ENCODE assay signal across 21 cellular contexts in the genomic region with DNA sequence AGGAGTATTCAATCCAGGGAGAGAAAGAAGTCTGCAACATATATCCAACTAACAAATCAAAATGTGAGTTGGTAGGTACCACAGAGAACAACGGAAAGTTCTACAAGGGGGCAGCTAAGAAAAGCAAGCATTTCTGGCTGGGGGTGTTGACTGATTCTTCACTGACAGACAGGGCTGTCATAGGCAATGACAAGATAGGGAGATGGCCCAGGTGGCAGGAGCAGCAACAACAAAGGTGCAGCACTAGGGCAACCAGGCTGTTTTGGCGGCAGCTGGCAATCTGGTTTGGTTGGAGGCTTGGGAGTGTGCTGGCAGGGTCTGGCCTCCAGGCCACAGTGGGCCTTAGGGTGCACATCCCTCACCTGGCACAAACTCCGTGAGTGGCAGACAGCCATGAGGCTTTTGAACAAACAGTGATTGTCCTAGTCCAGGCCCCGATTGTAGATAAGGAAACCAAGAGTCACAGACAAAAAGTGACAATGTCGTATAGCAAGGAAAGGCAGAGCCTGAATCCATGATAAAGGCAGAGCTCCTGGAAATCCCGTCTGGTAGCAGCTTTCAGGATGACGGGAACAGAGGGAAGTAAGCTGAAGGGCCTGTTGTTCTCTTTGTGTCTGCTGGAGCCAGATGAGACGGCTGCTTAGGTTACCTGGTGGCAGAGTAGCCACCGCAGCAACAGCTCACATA. TPM values are rescaled to one million over a fixed set of nuclear protein-coding genes. Genes with fewer than 3 reads are reported as not detected.
DNase-seq lines count a peak whose midpoint lies in the region; ATAC-seq and TF ChIP-seq lines count a peak whose summit lies in the region.
"Had no signal": no experiment of that assay in that cellular context is flagged by ENCODE, and none has a peak within 500 bp of the region (broad histone marks: within the 10 kb centered on the region; RNA-seq: fewer than 3 reads in every experiment).

No MANE protein-coding gene starts in this region.

- H2AFZ ChIP-seq in OCI-LY7 (ENCODE audit: low read length): no peak overlapping the region; the same call in 1 of the 2 replicates

- H3K4me1 Mint-ChIP-seq in activated naive CD8-positive, alpha-beta T cell (ENCODE audit: low read depth): peaks cover 3% of the 10 kb centered on the region
- H3K4me1 Mint-ChIP-seq in activated naive CD8-positive, alpha-beta T cell treated with anti-CD3 and anti-CD28 coated beads, Interleukin-2, amount 50 U/mL, for 24 hours: peaks cover 3% of the 10 kb centered on the region
- peaks cover 32% of the 10 kb centered on the region for H3K4me1 Mint-ChIP-seq in stimulated activated memory B cell treated with anti-CD40 and anti-IgM and Interleukin-4, amounts not matched to agents 10 μg/mL and 1 μg/mL and 100 μg/mL, for 72 hours
- H3K4me1 Mint-ChIP-seq in mesothelial cell of epicardium: peaks cover 6% of the 10 kb centered on the region

- intact Hi-C loops in OCI-LY7 (cut with micrococcal nuclease; ENCODE audit: unreplicated experiment) (loop anchor here (1.0 to 5.0 kb wide), 2 partner anchors 78 to 166 kb away; a partner anchor contains a TSS), heart left ventricle (cut with DNase I) (no loop called here)

- no peaks in the 10 kb centered on the region for H3K9me3 ChIP-seq in OCI-LY7 (ENCODE audit: low read length)
- no peaks in the 10 kb centered on the region for H3K9me3 ChIP-seq in heart left ventricle
- H3K9me3 ChIP-seq: right lobe of liver had no signal

- no peaks in the 10 kb centered on the region for H3K36me3 Mint-ChIP-seq in activated naive CD8-positive, alpha-beta T cell
- peaks cover 8% of the 10 kb centered on the region for H3K36me3 Mint-ChIP-seq in activated naive CD8-positive, alpha-beta T cell treated with anti-CD3 and anti-CD28 coated beads, Interleukin-2, amount 50 U/mL, for 24 hours (ENCODE audit: low read depth)
- peaks cover 38% of the 10 kb centered on the region for H3K36me3 Mint-ChIP-seq in stimulated activated memory B cell treated with anti-CD40 and anti-IgM and Interleukin-4, amounts not matched to agents 10 μg/mL and 1 μg/mL and 100 μg/mL, for 72 hours
- peaks cover 20% of the 10 kb centered on the region for H3K36me3 Mint-ChIP-seq in mesothelial cell of epicardium

- H3K79me2 ChIP-seq in OCI-LY7 (ENCODE audit: insufficient read depth, low read depth, low read length): no peaks in the 10 kb centered on the region

- H3K4me2 ChIP-seq in OCI-LY7 (ENCODE audit: low read length): peak overlapping the region; percentile 65

- H3K9me2 ChIP-seq in OCI-LY7 (ENCODE audit: insufficient read depth, low read length): no peaks in the 10 kb centered on the region

- H3K4me3 ChIP-seq in OCI-LY7 (ENCODE audit: low read depth, low read length, poor library complexity, severe bottlenecking) (peak overlapping the region; percentile 47), heart left ventricle (no peak overlapping the region)
- H3K4me3 ChIP-seq: right lobe of liver had no signal

- POLR2A ChIA-PET in OCI-LY7 (lab: Charles Lee): interaction anchor here (0.6 to 1.2 kb wide), 8 partner anchors 14 to 434 kb away, joined by 3 to 5 read pairs (median 3); no protein-coding TSS in a partner anchor

- TF ChIP-seq CTCF in OCI-LY7 (conservative IDR thresholded peaks at IDR 0.05; ENCODE audit: low read length): no peak
- TF ChIP-seq CTCF in heart left ventricle (IDR thresholded peaks at IDR 0.05): no peak
- TF ChIP-seq CTCF in mesothelial cell of epicardium (IDR thresholded peaks at IDR 0.05; ENCODE audit: unreplicated experiment): no peak

- no peaks in the 10 kb centered on the region for H3K9me3 Mint-ChIP-seq in activated naive CD8-positive, alpha-beta T cell (ENCODE audit: low read depth)
- H3K9me3 Mint-ChIP-seq in activated naive CD8-positive, alpha-beta T cell treated with anti-CD3 and anti-CD28 coated beads, Interleukin-2, amount 50 U/mL, for 24 hours: no peaks in the 10 kb centered on the region
- H3K9me3 Mint-ChIP-seq in stimulated activated memory B cell treated with anti-CD40 and anti-IgM and Interleukin-4, amounts not matched to agents 10 μg/mL and 1 μg/mL and 100 μg/mL, for 72 hours: no peaks in the 10 kb centered on the region
- no peaks in the 10 kb centered on the region for H3K9me3 Mint-ChIP-seq in mesothelial cell of epicardium
- H3K9me3 Mint-ChIP-seq: dendritic cell treated with granulocyte-macrophage colony-stimulating factor and Interleukin-4, amounts not matched to agents 40 ng/mL and 50 ng/mL, for 4 days; T-helper 2 cell treated with Interferon-gamma antibody and Interleukin-4, amounts not matched to agents 5 μg/mL and 100 μg/mL, for 36 hours; WTC11 had no signal

- H4K20me1 ChIP-seq in OCI-LY7 (ENCODE audit: insufficient read depth, low read length): no peaks in the 10 kb centered on the region

- H3K27me3 ChIP-seq in heart left ventricle: no peaks in the 10 kb centered on the region
- H3K27me3 ChIP-seq: right lobe of liver had no signal

- H3K36me3 ChIP-seq in OCI-LY7 (ENCODE audit: insufficient read depth, low read length): peaks cover 32% of the 10 kb centered on the region
- peaks cover 0 to 68% (median 27%) of the 10 kb centered on the region in 9 donors for H3K36me3 ChIP-seq in heart left ventricle

- BruUV-seq in OCI-LY7 (replicated peaks; lab: Mats Ljungman, UMichigan): no TSS peak

- TF ChIP-seq POLR2A in heart left ventricle (IDR thresholded peaks at IDR 0.05): no peak

- H3K27ac ChIP-seq in OCI-LY7 (ENCODE audit: low read depth, low read length, poor library complexity, severe bottlenecking) (peak overlapping the region; percentile 96), heart left ventricle (no peak overlapping the region)
- H3K27ac ChIP-seq: right lobe of liver had no signal

- CTCF ChIA-PET in OCI-LY7 (lab: Charles Lee; ENCODE audit: unreplicated experiment): interaction anchor here (1.9 kb wide), 1 partner anchor 14 kb away, joined by 8 read pairs; no protein-coding TSS in a partner anchor

- peak overlapping the region; percentile 41 for H3K27ac Mint-ChIP-seq in activated naive CD8-positive, alpha-beta T cell
- H3K27ac Mint-ChIP-seq in activated naive CD8-positive, alpha-beta T cell treated with anti-CD3 and anti-CD28 coated beads, Interleukin-2, amount 50 U/mL, for 24 hours: no peak overlapping the region
- H3K27ac Mint-ChIP-seq in stimulated activated memory B cell treated with anti-CD40 and anti-IgM and Interleukin-4, amounts not matched to agents 10 μg/mL and 1 μg/mL and 100 μg/mL, for 72 hours: peak overlapping the region; percentile 60
- H3K27ac Mint-ChIP-seq in mesothelial cell of epicardium: no peak overlapping the region
- H3K27ac Mint-ChIP-seq: dendritic cell treated with granulocyte-macrophage colony-stimulating factor and Interleukin-4, amounts not matched to agents 40 ng/mL and 50 ng/mL, for 4 days; T-helper 2 cell treated with Interferon-gamma antibody and Interleukin-4, amounts not matched to agents 5 μg/mL and 100 μg/mL, for 36 hours had no signal

- no peak overlapping the region for H3K4me3 Mint-ChIP-seq in activated naive CD8-positive, alpha-beta T cell
- no peak overlapping the region for H3K4me3 Mint-ChIP-seq in activated naive CD8-positive, alpha-beta T cell treated with anti-CD3 and anti-CD28 coated beads, Interleukin-2, amount 50 U/mL, for 24 hours
- no peak overlapping the region for H3K4me3 Mint-ChIP-seq in stimulated activated memory B cell treated with anti-CD40 and anti-IgM and Interleukin-4, amounts not matched to agents 10 μg/mL and 1 μg/mL and 100 μg/mL, for 72 hours
- H3K4me3 Mint-ChIP-seq in mesothelial cell of epicardium: no peak overlapping the region
- H3K4me3 Mint-ChIP-seq: dendritic cell treated with granulocyte-macrophage colony-stimulating factor and Interleukin-4, amounts not matched to agents 40 ng/mL and 50 ng/mL, for 4 days; T-helper 2 cell treated with Interferon-gamma antibody and Interleukin-4, amounts not matched to agents 5 μg/mL and 100 μg/mL, for 36 hours; WTC11 had no signal

- peaks cover 55% of the 10 kb centered on the region for H3K4me1 ChIP-seq in OCI-LY7 (ENCODE audit: insufficient read depth, low read length, poor library complexity, severe bottlenecking)
- H3K4me1 ChIP-seq in heart left ventricle: peaks cover 0 to 11% (median 0%) of the 10 kb centered on the region in 12 donors
- H3K4me1 ChIP-seq: right lobe of liver had no signal

- ATAC-seq in activated naive CD8-positive, alpha-beta T cell treated with anti-CD3 and anti-CD28 coated beads, Interleukin-2, amount 50 U/mL, for 24 hours: no peak
- peak in 3 of 4 donors; percentile 34 to 47 (median 38) for ATAC-seq in heart left ventricle
- ATAC-seq in stimulated activated memory B cell treated with anti-CD40 and anti-IgM and Interleukin-4, amounts not matched to agents 10 μg/mL and 1 μg/mL and 100 μg/mL, for 72 hours: no peak

- WGBS in heart left ventricle, 4 donors: 60 to 67% (median 63%) methylated on average over 8 to 9 of the region's 9 CpGs

- no peak for DNase-seq in activated naive CD8-positive, alpha-beta T cell treated with anti-CD3 and anti-CD28 coated beads, Interleukin-2, amount 50 U/mL, for 24 hours
- peak; percentile 46 for DNase-seq in OCI-LY7 (ENCODE audit: low spot score)
- no peak for DNase-seq in heart left ventricle
- no peak for DNase-seq in ureter (ENCODE audit: low spot score)
- no peak for DNase-seq in RKO (ENCODE audit: low spot score)
- DNase-seq in mesothelial cell of epicardium (ENCODE audit: low spot score in 2 of 2, unreplicated experiment in 2 of 2): no peak
- DNase-seq: activated CD8-positive, alpha-beta memory T cell treated with anti-CD3 and anti-CD28 coated beads, Interleukin-2, amount 50 U/mL, for 48 hours; activated gamma-delta T cell; C1 segment of cervical spinal cord; left cardiac atrium; MM.1S; NCI-H1694; NCI-H748 treated with DMSO at 0.1 percent for 48 hours; right lobe of liver; stimulated activated CD4-positive, alpha-beta T cell treated with anti-CD3 and anti-CD28 coated beads, Interleukin-15, amount 100 ng/mL, for 24 hours; stimulated activated CD8-positive, alpha-beta memory T cell treated with anti-CD3 and anti-CD28 coated beads, Interleukin-4, amount 100 ng/mL, for 48 hours had no signal

- no peaks in the 10 kb centered on the region for H3K27me3 Mint-ChIP-seq in activated naive CD8-positive, alpha-beta T cell
- no peaks in the 10 kb centered on the region for H3K27me3 Mint-ChIP-seq in activated naive CD8-positive, alpha-beta T cell treated with anti-CD3 and anti-CD28 coated beads, Interleukin-2, amount 50 U/mL, for 24 hours
- no peaks in the 10 kb centered on the region for H3K27me3 Mint-ChIP-seq in stimulated activated memory B cell treated with anti-CD40 and anti-IgM and Interleukin-4, amounts not matched to agents 10 μg/mL and 1 μg/mL and 100 μg/mL, for 72 hours
- no peaks in the 10 kb centered on the region for H3K27me3 Mint-ChIP-seq in mesothelial cell of epicardium (ENCODE audit: low read depth)
- H3K27me3 Mint-ChIP-seq: dendritic cell treated with granulocyte-macrophage colony-stimulating factor and Interleukin-4, amounts not matched to agents 40 ng/mL and 50 ng/mL, for 4 days had no signal

RNA-seq across cellular contexts. Expression of a gene that starts 28.4 kb away (rescaled TPM):
- total RNA-seq in OCI-LY7 (2014; rRNA removed; shearing (Covaris generic)): 9.1 and 13.9 TPM in 2 replicates
- total RNA-seq in OCI-LY7 (2022) (6.3 and 10.3 TPM in 2 replicates), heart left ventricle (10 to 100 TPM; 16.3 to 42.9 (median 23.2) TPM), ureter (18.0 TPM), mesothelial cell of epicardium (23.0 to 23.8 TPM (median 23.0 TPM) in 3 replicates)
- polyA plus RNA-seq in heart left ventricle: 10 to 100 TPM; 29.9 to 41.3 TPM

RNA-seq across cellular contexts. Expression of a gene that starts 28.5 kb away (rescaled TPM):
- total RNA-seq in OCI-LY7 (2014; rRNA removed; shearing (Covaris generic)): 14.3 and 22.0 TPM in 2 replicates
- total RNA-seq in OCI-LY7 (2022) (34.0 and 35.6 TPM in 2 replicates), heart left ventricle (10 to 100 TPM; 12.3 to 21.6 (median 18.0) TPM), ureter (35.9 TPM), mesothelial cell of epicardium (44.5 to 47.3 TPM (median 46.6 TPM) in 3 replicates)
- polyA plus RNA-seq in heart left ventricle: 10 to 100 TPM; 13.0 to 15.8 TPM

Comparison
In these comparisons a context has a peak if more than half of its experiments do, and no peak if none do; other contexts are left out.
1. H3K27ac Mint-ChIP-seq: peak in activated naive CD8-positive, alpha-beta T cell (single experiment) and stimulated activated memory B cell treated with anti-CD40 and anti-IgM and Interleukin-4, amounts not matched to agents 10 μg/mL and 1 μg/mL and 100 μg/mL, for 72 hours (single experiment); none in activated naive CD8-positive, alpha-beta T cell treated with anti-CD3 and anti-CD28 coated beads, Interleukin-2, amount 50 U/mL, for 24 hours (single experiment) and mesothelial cell of epicardium (single experiment).
2. ATAC-seq: peak in heart left ventricle (3 of 4); none in activated naive CD8-positive, alpha-beta T cell treated with anti-CD3 and anti-CD28 coated beads, Interleukin-2, amount 50 U/mL, for 24 hours (single experiment) and stimulated activated memory B cell treated with anti-CD40 and anti-IgM and Interleukin-4, amounts not matched to agents 10 μg/mL and 1 μg/mL and 100 μg/mL, for 72 hours (single experiment).